ENCODE assay signal across 9 cellular contexts in genomic region chr3:58063424-58063823, GRCh38. TPM values are rescaled to one million over a fixed set of nuclear protein-coding genes. Genes with fewer than 3 reads are reported as not detected.
DNase-seq lines count a peak whose midpoint lies in the region; ATAC-seq, FAIRE-seq and TF ChIP-seq lines count a peak whose summit lies in the region.
"Had no signal": no experiment of that assay in that cellular context is flagged by ENCODE, and none has a peak within 500 bp of the region (broad histone marks: within the 10 kb centered on the region; RNA-seq: fewer than 3 reads in every experiment).

No MANE protein-coding gene starts in this region.

- POLR2A ChIA-PET in Panc1 (lab: Charles Lee), result no interaction called here
- POLR2A ChIA-PET in H1 (lab: Charles Lee; ENCODE audit: partially characterized antibody), result interaction anchor here (0.8 to 1.5 kb wide), 2 partner anchors 17 to 44 kb away, joined by 3 to 4 read pairs; no protein-coding TSS in a partner anchor

- peaks cover 0 to 84% of the 10 kb centered on the region in 2 experiments; a peak in 3 of 4 replicates for H3K79me2 ChIP-seq in H1 (ENCODE audit: control insufficient read depth in 1 of 2, insufficient read depth in 2 of 2, low read length in 2 of 2)

- DNase-seq in GF-D8 (lab: John Stamatoyannopoulos, UW) (peak; percentile 36), Panc1 (ENCODE audit: low read depth, low spot score) (no peak), H1 (ENCODE audit: low read depth in 1 of 2, low spot score in 2 of 2) (no peak), prostate gland (ENCODE audit: low spot score) (no peak), NCI-H1092 (lab: John Stamatoyannopoulos, UW) (no peak), islet precursor cell (no peak), DMS114 treated with DMSO at 0.1 percent for 48 hours (lab: John Stamatoyannopoulos, UW; ENCODE audit: unreplicated experiment) (no peak)
- DNase-seq: activated CD8-positive, alpha-beta memory T cell treated with anti-CD3 and anti-CD28 coated beads, Interleukin-2, amount 50 U/mL, for 4 hours had no signal

- H3K23me2 ChIP-seq in H1 (ENCODE audit: low read depth, low read length), result no peaks in the 10 kb centered on the region; the same call in 1 of the 2 replicates

- TSS peak; percentile 38 for BruUV-seq in Panc1 (replicated peaks; lab: Mats Ljungman, UMichigan)

- no peak overlapping the region for H2BK20ac ChIP-seq in H1 (ENCODE audit: low read length)

- no peak for TF ChIP-seq CTCF in Panc1 (IDR thresholded peaks at IDR 0.05)
- no peak for TF ChIP-seq CTCF in H1 (IDR thresholded peaks at IDR 0.05; ENCODE audit: control extremely low read depth in 1 of 3, insufficient read depth in 1 of 3, low read depth in 1 of 3, low read length in 3 of 3)
- no peak for TF ChIP-seq CTCF in prostate gland (IDR thresholded peaks at IDR 0.05)

- H2BK12ac ChIP-seq in H1 (ENCODE audit: low read depth, low read length), result peak overlapping the region; percentile 96; the same call in 1 of the 2 replicates

- peak overlapping the region; percentile 47; the same call in 1 of the 2 replicates for H2BK5ac ChIP-seq in H1 (ENCODE audit: low read depth, low read length)

- H3K56ac ChIP-seq in H1 (replicated peaks; ENCODE audit: insufficient read length, low read depth, low read length), result no peak overlapping the region

- H3K27me3 ChIP-seq in Panc1 (ENCODE audit: control insufficient read depth, insufficient read depth, low read length), result no peaks in the 10 kb centered on the region
- H3K27me3 ChIP-seq in H1 (replicated peaks in 1 of 4; ENCODE audit: control insufficient read depth in 3 of 4, extremely low read depth in 1 of 4, insufficient read depth in 3 of 4, low read length in 3 of 4), result no peaks in the 10 kb centered on the region
- H3K27me3 ChIP-seq in prostate gland (replicated peaks; ENCODE audit: insufficient read depth), result no peaks in the 10 kb centered on the region

- H4K20me1 ChIP-seq in H1 (replicated peaks in 1 of 2; ENCODE audit: control insufficient read depth in 1 of 2, insufficient read depth in 2 of 2, low read length in 2 of 2), result peaks cover 6 to 22% of the 10 kb centered on the region in 2 experiments

- H2AK5ac ChIP-seq in H1 (ENCODE audit: low read depth, low read length), result 0 out of 2 replicates have a peak overlapping the region, but pooled peaks have one; percentile 87

- CTCF ChIA-PET in Panc1 (lab: Charles Lee) (no interaction called here), H1 (lab: Charles Lee; ENCODE audit: partially characterized antibody) (interaction anchor here (0.6 to 2.7 kb wide), 13 partner anchors 9 to 385 kb away, joined by 3 to 17 read pairs (median 4); partner anchors contain the start of gene FLNB)

- H4K91ac ChIP-seq in H1 (replicated peaks; ENCODE audit: insufficient read length, low read length), result no peak overlapping the region

- TF ChIP-seq POLR2A in H1 (IDR thresholded peaks at IDR 0.05; ENCODE audit: control extremely low read depth in 1 of 2, low read depth in 2 of 2, low read length in 2 of 2), result no peak
- TF ChIP-seq POLR2A in prostate gland (IDR thresholded peaks at IDR 0.05), result no peak

- no peak overlapping the region for H4K8ac ChIP-seq in H1 (ENCODE audit: extremely low read depth, insufficient read depth, low read length)

- H3K4ac ChIP-seq in H1 (replicated peaks; ENCODE audit: insufficient read length, low read depth, low read length), result no peak overlapping the region

- peak overlapping the region in 1 of 2 experiments; percentile 19; a peak in 1 of 4 replicates for H3K4me2 ChIP-seq in H1 (ENCODE audit: insufficient read depth in 1 of 2, low read depth in 2 of 2, low read length in 2 of 2)

- TF ChIP-seq EP300 in H1 (IDR thresholded peaks at IDR 0.05; ENCODE audit: borderline replicate concordance in 1 of 2, low read depth in 2 of 2, low read length in 2 of 2), result no peak

- TF ChIP-seq RAD21 in H1 (IDR thresholded peaks at IDR 0.05 in 1 of 2, conservative IDR thresholded peaks at IDR 0.05 in 1 of 2; ENCODE audit: low read depth in 2 of 2, low read length in 2 of 2), result no peak

- ATAC-seq in Panc1 (no peak), HG03520 (IDR thresholded peaks at IDR 0.05; ENCODE audit: unreplicated experiment) (no peak)

- H3K23ac ChIP-seq in H1 (ENCODE audit: insufficient read length), result no peak overlapping the region

- H2BK120ac ChIP-seq in H1 (replicated peaks; ENCODE audit: low read depth, low read length), result no peak overlapping the region

- peak overlapping the region; percentile 82 for H3K27ac ChIP-seq in Panc1 (ENCODE audit: low read length)
- H3K27ac ChIP-seq in H1 (ENCODE audit: low read depth, low read length), result no peak overlapping the region
- peak overlapping the region; percentile 20 to 29 for H3K27ac ChIP-seq in prostate gland

- H3K9me3 ChIP-seq in Panc1 (ENCODE audit: control insufficient read depth, insufficient read depth, low read depth, low read length) (no peaks in the 10 kb centered on the region), H1 (ENCODE audit: insufficient read depth in 2 of 2, low read depth in 1 of 2, low read length in 1 of 2) (no peaks in the 10 kb centered on the region), prostate gland (no peaks in the 10 kb centered on the region)

- H3K14ac ChIP-seq in H1 (ENCODE audit: insufficient read length), result no peak overlapping the region

- no peak for FAIRE-seq in H1 (lab: Jason Lieb, UNC)

- no peak overlapping the region for H3K4me3 ChIP-seq in Panc1 (ENCODE audit: low read depth in 2 of 2, low read length in 2 of 2)
- H3K4me3 ChIP-seq in H1 (ENCODE audit: extremely low read depth in 1 of 4, insufficient read depth in 2 of 4, low read depth in 3 of 4, low read length in 4 of 4), result no peak overlapping the region
- no peak overlapping the region for H3K4me3 ChIP-seq in prostate gland

- no peak overlapping the region for H3K9ac ChIP-seq in H1 (replicated peaks in 1 of 4; ENCODE audit: extremely low read depth in 1 of 4, low read depth in 3 of 4, low read length in 3 of 4)

- whole genome bisulfite sequencing in H1 (ENCODE audit: extremely low coverage in 1 of 2, insufficient coverage in 1 of 2, insufficient read length in 1 of 2, insufficient replicate concordance in 2 of 2, low coverage in 1 of 2, low lambda C conversion rate in 2 of 2, missing lambda C conversion rate in 1 of 2), 2 experiments, result 75% methylated on average over 2 of the region's 2 CpGs; no CpG with 5 or more reads in 1 of the 2 experiments
- 39% methylated on average over 2 of the region's 2 CpGs for WGBS in prostate gland

- H3K36me3 ChIP-seq in Panc1 (ENCODE audit: control insufficient read depth, insufficient read depth, low read length) (no peaks in the 10 kb centered on the region), H1 (ENCODE audit: control insufficient read depth in 2 of 4, insufficient read depth in 4 of 4, low read length in 3 of 4) (no peaks in the 10 kb centered on the region), prostate gland (no peaks in the 10 kb centered on the region)

- intact Hi-C loops in Panc1 (cut with micrococcal nuclease; ENCODE audit: unreplicated experiment) (no loop called here), prostate gland (cut with DNase I) (no loop called here)

- peaks cover 18% of the 10 kb centered on the region for H3K79me1 ChIP-seq in H1 (ENCODE audit: low read depth, low read length)

- H3K18ac ChIP-seq in H1 (ENCODE audit: extremely low read depth, low read length), result no peak overlapping the region

- H2AFZ ChIP-seq in H1 (ENCODE audit: low read length), result no peak overlapping the region

- in situ Hi-C loops in Panc1 (cut with HindIII; ENCODE audit: low pct_unique_long_range_greater_than_20kb, low sequenced_read_pairs), result no loop called here

- H2BK15ac ChIP-seq in H1 (ENCODE audit: low read length), result no peak overlapping the region

- H3K4me1 ChIP-seq in Panc1 (ENCODE audit: control insufficient read depth, insufficient read depth, low read length) (peaks cover 96% of the 10 kb centered on the region), H1 (replicated peaks in 1 of 4; ENCODE audit: control insufficient read depth in 3 of 4, insufficient read depth in 4 of 4, low read length in 3 of 4) (peaks cover 15 to 42% (median 23%) of the 10 kb centered on the region in 4 experiments), prostate gland (replicated peaks) (peaks cover 11% of the 10 kb centered on the region)

- no peak overlapping the region for H4K5ac ChIP-seq in H1 (ENCODE audit: insufficient read length, low read depth, low read length)

TF ChIP-seq in H1, 55 proteins besides CTCF, POLR2A, EP300 and RAD21 (continues in another document):
- TF ChIP-seq CHD2 (IDR thresholded peaks at IDR 0.05; ENCODE audit: low read length) (no peak), USF2 (IDR thresholded peaks at IDR 0.05; ENCODE audit: low read length) (no peak), ASH2L (IDR thresholded peaks at IDR 0.05; ENCODE audit: low read length) (no peak), GTF2F1 (IDR thresholded peaks at IDR 0.05; ENCODE audit: borderline replicate concordance, low read depth, low read length) (no peak)
- TF ChIP-seq, protein P1, sequence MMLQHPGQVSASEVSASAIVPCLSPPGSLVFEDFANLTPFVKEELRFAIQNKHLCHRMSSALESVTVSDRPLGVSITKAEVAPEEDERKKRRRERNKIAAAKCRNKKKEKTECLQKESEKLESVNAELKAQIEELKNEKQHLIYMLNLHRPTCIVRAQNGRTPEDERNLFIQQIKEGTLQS (IDR thresholded peaks at IDR 0.05; ENCODE audit: insufficient read depth, low read depth, low read length), result no peak

RNA-seq across cellular contexts. Expression of gene FLNB, which starts 55.2 kb away (rescaled TPM):
- total RNA-seq in Panc1 (2021; ENCODE audit: unreplicated experiment) (309 TPM), prostate gland (100 to 1,000 TPM; 331 to 408 TPM)
- polyA plus RNA-seq in Panc1 (2012; ENCODE audit: insufficient read length), result 366 TPM
- total RNA-seq in H1 (2021; fragmentation: NEBNext Ultra II Directional; extraction: Animal tissue kit (Norgen Biotek cat#: 25700)), result 118 and 122 TPM in 2 replicates
- 72.2 and 72.3 TPM in 2 replicates for polyA plus RNA-seq in H1 (2011; rRNA removed)
- polyA plus RNA-seq in H1 (2011; cell fraction: cytosol; rRNA removed), result 53.0 TPM
- 599 TPM for polyA plus RNA-seq in H1 (2011; cell fraction: nucleus; rRNA removed)
- 82.4 to 123 TPM (median 108 TPM) in 4 replicates for polyA plus RNA-seq in H1 (2012, experiment 1 of 2)
- 47.2 TPM for polyA plus RNA-seq in H1 (2012, experiment 2 of 2)
- polyA plus RNA-seq in H1 (2013, experiment 1 of 2), result 96.1 TPM
- 85.9 TPM for polyA plus RNA-seq in H1 (2013, experiment 2 of 2)
- 249 and 262 TPM in 2 replicates for polyA minus RNA-seq in H1 (2011; rRNA and poly(A)+ RNA removed)
- polyA minus RNA-seq in H1 (2011; cell fraction: cytosol; rRNA and poly(A)+ RNA removed), result 121 TPM
- 391 TPM for polyA minus RNA-seq in H1 (2011; cell fraction: nucleus; rRNA and poly(A)+ RNA removed)
